ENCODE assay signal across 22 cellular contexts in the genomic region with DNA sequence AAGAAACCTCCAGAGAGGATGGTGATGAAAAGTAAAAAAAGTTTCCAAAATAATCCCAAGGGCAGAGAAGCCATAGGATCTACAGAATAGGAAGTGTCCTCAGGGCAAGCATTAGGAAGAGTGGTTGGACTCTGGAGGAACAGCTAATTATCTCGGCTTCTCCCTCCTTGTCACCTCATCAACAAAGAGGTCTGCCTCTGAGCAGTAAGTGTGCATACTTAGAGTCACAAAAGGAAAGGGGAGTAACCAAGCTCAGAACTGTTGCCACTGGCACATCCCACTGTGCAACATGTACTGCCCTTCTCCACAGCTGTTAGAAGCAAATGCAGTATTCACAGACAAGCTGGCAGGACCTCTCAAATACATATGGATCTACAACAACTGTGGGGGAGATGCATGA. TPM values are rescaled to one million over a fixed set of nuclear protein-coding genes. Genes with fewer than 3 reads are reported as not detected.
DNase-seq lines count a peak whose midpoint lies in the region; ATAC-seq, FAIRE-seq and TF ChIP-seq lines count a peak whose summit lies in the region.
"Had no signal": no experiment of that assay in that cellular context is flagged by ENCODE, and none has a peak within 500 bp of the region (broad histone marks: within the 10 kb centered on the region; RNA-seq: fewer than 3 reads in every experiment).

No MANE protein-coding gene starts in this region.

- H4K20me1 ChIP-seq in neural progenitor cell (ENCODE audit: low read depth) = no peaks in the 10 kb centered on the region

- FAIRE-seq in GM12892 (lab: Jason Lieb, UNC) = peak; percentile 71
- FAIRE-seq: H54 had no signal

- no peaks in the 10 kb centered on the region for H3K27me3 Mint-ChIP-seq in CD8-positive, alpha-beta memory T cell
- H3K27me3 Mint-ChIP-seq in activated T-helper 17 cell treated with anti-CD3 and anti-CD28 coated beads, Interleukin-2, amount 50 U/mL, for 72 hours = no peaks in the 10 kb centered on the region
- H3K27me3 Mint-ChIP-seq in neural progenitor cell (ENCODE audit: insufficient read depth, low read depth) (no peaks in the 10 kb centered on the region), Calu3 (ENCODE audit: unreplicated experiment) (no peaks in the 10 kb centered on the region)

- no peak for DNase-seq in CD8-positive, alpha-beta memory T cell
- DNase-seq in GM12892 (ENCODE audit: insufficient read length) = no peak
- DNase-seq in neural progenitor cell (ENCODE audit: low spot score) = peak; percentile 54
- DNase-seq in GM20000 (ENCODE audit: low spot score) = no peak
- no peak for DNase-seq in Calu3
- DNase-seq: ACHN, C1 segment of cervical spinal cord, DMS 273 treated with DMSO at 0.1 percent for 48 hours, GDM1, HFFc6, IMR-90, NCI-H1417 treated with DMSO at 0.1 percent for 48 hours, NCI-H187 treated with DMSO at 0.1 percent for 48 hours, NCI-H345, NCI-H524 treated with DMSO at 0.1 percent for 48 hours, PC-3, SIG-M5 had no signal

- no TSS peak for BruUV-seq in Calu3 (replicated peaks; lab: Mats Ljungman, UMichigan)

- peak overlapping the region; percentile 51 for H3K4me2 ChIP-seq in neural progenitor cell

- TF ChIP-seq CTCF in neural progenitor cell (IDR thresholded peaks at IDR 0.05) (no peak), GM20000 (IDR thresholded peaks at IDR 0.05; ENCODE audit: extremely low read depth, missing control alignments) (no peak), Calu3 (IDR thresholded peaks at IDR 0.05; ENCODE audit: unreplicated experiment) (no peak)

- no peak overlapping the region for H2AFZ ChIP-seq in neural progenitor cell (replicated peaks)

- H3K36me3 Mint-ChIP-seq in CD8-positive, alpha-beta memory T cell = peaks cover 0 to 73% (median 26%) of the 10 kb centered on the region in 3 donors
- peaks cover 99% of the 10 kb centered on the region for H3K36me3 Mint-ChIP-seq in activated T-helper 17 cell treated with anti-CD3 and anti-CD28 coated beads, Interleukin-2, amount 50 U/mL, for 72 hours (ENCODE audit: low read depth)
- H3K36me3 Mint-ChIP-seq in neural progenitor cell = peaks cover 26% of the 10 kb centered on the region
- no peaks in the 10 kb centered on the region for H3K36me3 Mint-ChIP-seq in Calu3 (ENCODE audit: insufficient read depth, unreplicated experiment)

- H3F3A ChIP-seq in neural progenitor cell (ENCODE audit: low read depth) = peaks cover 13% of the 10 kb centered on the region

- H3K36me3 ChIP-seq in CD8-positive, alpha-beta memory T cell (ENCODE audit: insufficient read depth, low read length) = peaks cover 14% of the 10 kb centered on the region
- H3K36me3 ChIP-seq in neural progenitor cell = no peaks in the 10 kb centered on the region

- TF ChIP-seq POLR2A in GM12892 (IDR thresholded peaks at IDR 0.05; ENCODE audit: low read depth, low read length) = no peak

- no peaks in the 10 kb centered on the region for H3K4me1 ChIP-seq in CD8-positive, alpha-beta memory T cell (ENCODE audit: insufficient read depth, low read length)
- peaks cover 25% of the 10 kb centered on the region for H3K4me1 ChIP-seq in neural progenitor cell

- H3K27ac ChIP-seq in CD8-positive, alpha-beta memory T cell (ENCODE audit: low read depth, low read length) = no peak overlapping the region
- H3K27ac ChIP-seq in neural progenitor cell = no peak overlapping the region
- H3K27ac ChIP-seq: HL-60, RWPE1 had no signal

- no peak overlapping the region for H3K4me3 Mint-ChIP-seq in CD8-positive, alpha-beta memory T cell
- H3K4me3 Mint-ChIP-seq in activated T-helper 17 cell treated with anti-CD3 and anti-CD28 coated beads, Interleukin-2, amount 50 U/mL, for 72 hours = no peak overlapping the region
- H3K4me3 Mint-ChIP-seq in neural progenitor cell (no peak overlapping the region), Calu3 (ENCODE audit: low read depth, unreplicated experiment) (no peak overlapping the region)
- H3K4me3 Mint-ChIP-seq: HFFc6 had no signal

- peaks cover 17 to 38% (median 31%) of the 10 kb centered on the region in 3 donors for H3K4me1 Mint-ChIP-seq in CD8-positive, alpha-beta memory T cell
- peaks cover 35% of the 10 kb centered on the region for H3K4me1 Mint-ChIP-seq in activated T-helper 17 cell treated with anti-CD3 and anti-CD28 coated beads, Interleukin-2, amount 50 U/mL, for 72 hours
- H3K4me1 Mint-ChIP-seq in neural progenitor cell (peaks cover 6% of the 10 kb centered on the region), Calu3 (ENCODE audit: low read depth, unreplicated experiment) (peaks cover 12% of the 10 kb centered on the region)

- no peaks in the 10 kb centered on the region for H3K27me3 ChIP-seq in CD8-positive, alpha-beta memory T cell (ENCODE audit: insufficient read depth, low read length, poor library complexity, severe bottlenecking)
- no peaks in the 10 kb centered on the region for H3K27me3 ChIP-seq in neural progenitor cell

- no peak overlapping the region for H3K4me3 ChIP-seq in CD8-positive, alpha-beta memory T cell (ENCODE audit: low read length)
- no peak overlapping the region for H3K4me3 ChIP-seq in neural progenitor cell

- intact Hi-C loops in Calu3 (cut with micrococcal nuclease; ENCODE audit: unreplicated experiment) = no loop called here

- no peaks in the 10 kb centered on the region for H3K9me3 ChIP-seq in CD8-positive, alpha-beta memory T cell (ENCODE audit: low read length)
- no peaks in the 10 kb centered on the region for H3K9me3 ChIP-seq in neural progenitor cell (ENCODE audit: low read depth)

- no peaks in the 10 kb centered on the region for H3K79me2 ChIP-seq in neural progenitor cell (ENCODE audit: low read depth)

- H3K9me3 Mint-ChIP-seq in CD8-positive, alpha-beta memory T cell = no peaks in the 10 kb centered on the region
- no peaks in the 10 kb centered on the region for H3K9me3 Mint-ChIP-seq in activated T-helper 17 cell treated with anti-CD3 and anti-CD28 coated beads, Interleukin-2, amount 50 U/mL, for 72 hours
- H3K9me3 Mint-ChIP-seq in neural progenitor cell (no peaks in the 10 kb centered on the region), Calu3 (ENCODE audit: low read depth, unreplicated experiment) (no peaks in the 10 kb centered on the region)
- H3K9me3 Mint-ChIP-seq: HFFc6 had no signal

- peak overlapping the region in 5 of 8 donors; percentile 5 to 35 (median 23) for H3K27ac Mint-ChIP-seq in CD8-positive, alpha-beta memory T cell
- peak overlapping the region; percentile 4 for H3K27ac Mint-ChIP-seq in activated T-helper 17 cell treated with anti-CD3 and anti-CD28 coated beads, Interleukin-2, amount 50 U/mL, for 72 hours
- no peak overlapping the region for H3K27ac Mint-ChIP-seq in neural progenitor cell
- no peak overlapping the region for H3K27ac Mint-ChIP-seq in Calu3 (ENCODE audit: unreplicated experiment)
- H3K27ac Mint-ChIP-seq: HFFc6 had no signal

- POLR2A ChIA-PET in CD8-positive, alpha-beta memory T cell (lab: Charles Lee) = no interaction called here

- no peak for ATAC-seq in activated T-helper 17 cell treated with anti-CD3 and anti-CD28 coated beads, Interleukin-2, amount 50 U/mL, for 72 hours (replicated peaks)
- no peak for ATAC-seq in GM21576 (IDR thresholded peaks at IDR 0.05; ENCODE audit: unreplicated experiment)
- ATAC-seq: PC-3 had no signal

- H3K9ac ChIP-seq in neural progenitor cell = no peak overlapping the region

- CTCF ChIA-PET in CD8-positive, alpha-beta memory T cell (lab: Charles Lee) = interaction anchor here (0.5 to 0.8 kb wide), 2 partner anchors 13 to 33 kb away, joined by 3 to 4 read pairs; no protein-coding TSS in a partner anchor
- CTCF ChIA-PET in Calu3 (lab: Charles Lee) = interaction anchor here (2.0 kb wide), 1 partner anchor 32 kb away, joined by 5 read pairs; the partner anchor contains the start of gene NGLY1

RNA-seq across cellular contexts. Expression of gene NGLY1, which starts 31.6 kb away (rescaled TPM):
- 10 to 100 TPM; 38.1 to 44.8 TPM for total RNA-seq in CD8-positive, alpha-beta memory T cell
- 48.9 TPM for polyA plus RNA-seq in CD8-positive, alpha-beta memory T cell
- 50.6 TPM for polyA plus RNA-seq in GM12892 (2012; ENCODE audit: missing spikeins)
- 100 to 1,000 TPM in 1 of 2 donors, 10 to 100 TPM in 1; 93.0 to 232 TPM for total RNA-seq in activated T-helper 17 cell treated with anti-CD3 and anti-CD28 coated beads, Interleukin-2, amount 50 U/mL, for 72 hours
- total RNA-seq in neural progenitor cell (ENCODE audit: low replicate concordance) (37.7 and 45.0 TPM in 2 replicates), Calu3 (2022) (40.3 and 43.5 TPM in 2 replicates)

RNA-seq across cellular contexts. Expression of gene OXSM, which starts 38.2 kb away (rescaled TPM):
- total RNA-seq in CD8-positive, alpha-beta memory T cell = 10 to 100 TPM; 12.1 to 12.9 TPM
- polyA plus RNA-seq in CD8-positive, alpha-beta memory T cell = 13.1 TPM
- 24.5 TPM for polyA plus RNA-seq in GM12892 (2012; ENCODE audit: missing spikeins)
- total RNA-seq in activated T-helper 17 cell treated with anti-CD3 and anti-CD28 coated beads, Interleukin-2, amount 50 U/mL, for 72 hours = 10 to 100 TPM; 27.7 to 35.7 TPM
- total RNA-seq in neural progenitor cell (ENCODE audit: low replicate concordance) = 1.6 and 2.1 TPM in 2 replicates
- 13.6 and 18.4 TPM in 2 replicates for total RNA-seq in Calu3 (2022)

Comparison
In these comparisons a context has a peak if more than half of its experiments do, and no peak if none do; other contexts are left out.
1. H3K27ac Mint-ChIP-seq: peak in CD8-positive, alpha-beta memory T cell (5 of 8) and activated T-helper 17 cell treated with anti-CD3 and anti-CD28 coated beads, Interleukin-2, amount 50 U/mL, for 72 hours (single experiment); none in neural progenitor cell (single experiment) and Calu3 (single experiment).